8 cellular contexts compared by ENCODE assay signal in genomic region chr12:63744110-63744509, GRCh38. TPM values are rescaled to one million over a fixed set of nuclear protein-coding genes. Genes with fewer than 3 reads are reported as not detected.
DNase-seq lines count a peak whose midpoint lies in the region; TF ChIP-seq lines count a peak whose summit lies in the region.
"Not testable (repeated sequence)": the region's sequence is repeated elsewhere in the genome, so short reads cannot be mapped to it uniquely, and the experiment has no call there.

No MANE protein-coding gene starts in this region.

- peak overlapping the region; percentile 34 for H3K4me2 ChIP-seq in osteoblast (ENCODE audit: insufficient read depth, low read length)

- not testable (repeated sequence) for TF ChIP-seq CTCF in choroid plexus epithelial cell (conservative IDR thresholded peaks at IDR 0.05; ENCODE audit: low read depth, low read length); cardiac muscle cell (IDR thresholded peaks at IDR 0.05; ENCODE audit: low read depth, low read length); osteoblast (IDR thresholded peaks at IDR 0.05; ENCODE audit: extremely low read depth, low read depth, low read length)

- not testable (repeated sequence) for H4K20me1 ChIP-seq in osteoblast (ENCODE audit: insufficient read depth, low read length)

- H3K9me3 ChIP-seq in adipocyte (ENCODE audit: control insufficient read depth, low read length); cardiac muscle cell (ENCODE audit: low read depth); osteoblast (ENCODE audit: low read depth, low read length): not testable (repeated sequence)

- not testable (repeated sequence) for H3K79me2 ChIP-seq in osteoblast (ENCODE audit: insufficient read depth, low read length)

- H3K27me3 ChIP-seq in adipocyte (replicated peaks; ENCODE audit: control insufficient read depth, insufficient read depth, low read length); cardiac muscle cell; osteoblast (ENCODE audit: insufficient read depth, low read length): not testable (repeated sequence)

- not testable (repeated sequence) for H3K36me3 ChIP-seq in adipocyte (ENCODE audit: control insufficient read depth, insufficient read depth, low read length, severe bottlenecking); cardiac muscle cell; osteoblast (ENCODE audit: insufficient read depth, low read length)

- H3K27ac ChIP-seq in cardiac muscle cell, result peak overlapping the region; percentile 73
- not testable (repeated sequence) for H3K27ac ChIP-seq in osteoblast (ENCODE audit: low read depth, low read length)

- H2AFZ ChIP-seq in osteoblast (ENCODE audit: low read length), result not testable (repeated sequence)

- peaks cover 13% of the 10 kb centered on the region for H3K4me1 ChIP-seq in adipocyte (ENCODE audit: control insufficient read depth, insufficient read depth, low read length)
- peaks cover 11% of the 10 kb centered on the region for H3K4me1 ChIP-seq in cardiac muscle cell (ENCODE audit: low read depth)
- H3K4me1 ChIP-seq in osteoblast (ENCODE audit: insufficient read depth, low read length), result not testable (repeated sequence)

- not testable (repeated sequence) for H3K4me3 ChIP-seq in adipocyte (ENCODE audit: low read length); choroid plexus epithelial cell (ENCODE audit: low read depth, low read length); cardiac muscle cell; osteoblast (ENCODE audit: insufficient read depth, low read length)

- not testable (repeated sequence) for H3K9ac ChIP-seq in adipocyte (ENCODE audit: low read length)

- DNase-seq in AG08395 (ENCODE audit: low spot score), result peak; percentile 17
- peak; percentile 8 for DNase-seq in GM03348 (ENCODE audit: low spot score)
- peak; percentile 42 for DNase-seq in adipocyte (ENCODE audit: low read depth)
- peak; percentile 30 for DNase-seq in choroid plexus epithelial cell (ENCODE audit: low read depth)
- DNase-seq in fibroblast of peridontal ligament (ENCODE audit: extremely low read depth), result peak; percentile 77
- peak in 1 of 2 donors; percentile 3 for DNase-seq in cardiac muscle cell (ENCODE audit: low read depth in 1 of 2, low spot score in 1 of 2)
- DNase-seq in hepatic stellate cell (ENCODE audit: low spot score), result peak; percentile 2
- DNase-seq in osteoblast (ENCODE audit: insufficient read length, low spot score, missing footprints), result not testable (repeated sequence)

RNA-seq across cellular contexts. Expression of gene RXYLT1, which starts 35.6 kb away (rescaled TPM):
- total RNA-seq in cardiac muscle cell (13.8 and 30.8 TPM in 2 replicates), osteoblast (14.5 and 16.5 TPM in 2 replicates)
- 20.3 and 24.1 TPM in 2 replicates for polyA plus RNA-seq in cardiac muscle cell
